9 cellular contexts compared by ENCODE assay signal in the genomic region with DNA sequence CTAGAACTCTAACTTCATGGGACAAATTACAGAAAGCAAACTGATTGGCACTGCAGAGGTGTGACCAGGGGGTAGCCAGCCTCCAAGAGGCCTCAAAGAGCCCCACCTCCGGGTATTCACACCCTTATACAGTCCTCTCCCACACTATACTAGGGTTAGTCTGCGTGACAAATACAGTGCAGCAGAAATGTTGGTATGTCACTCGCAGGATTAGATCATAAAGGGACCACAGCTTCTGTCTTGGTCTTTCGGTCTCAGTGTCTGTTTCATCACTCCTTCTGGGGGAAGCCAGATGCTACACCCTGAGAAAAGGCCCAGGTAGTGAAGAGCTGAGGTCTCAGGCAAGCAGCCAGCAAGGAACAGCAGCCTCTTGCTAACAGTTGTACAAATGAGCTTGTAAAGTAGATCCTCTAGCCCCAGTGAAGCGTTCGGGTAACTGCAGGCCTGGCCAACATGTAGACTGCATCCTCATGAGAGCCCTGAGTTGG.
DNase-seq lines count a peak whose midpoint lies in the region; ATAC-seq and TF ChIP-seq lines count a peak whose summit lies in the region.
"Had no signal": no experiment of that assay in that cellular context is flagged by ENCODE, and none has a peak within 500 bp of the region (broad histone marks: within the 10 kb centered on the region; RNA-seq: fewer than 3 reads in every experiment).

No MANE protein-coding gene starts in this region.

- no peak overlapping the region for H3K4me3 Mint-ChIP-seq in nephron progenitor cell

- no peaks in the 10 kb centered on the region for H3K4me1 ChIP-seq in BE2C
- peaks cover 32% of the 10 kb centered on the region for H3K4me1 ChIP-seq in PC-9 (replicated peaks; ENCODE audit: insufficient read depth)
- peaks cover 8% of the 10 kb centered on the region for H3K4me1 ChIP-seq in SJCRH30

- H3K27ac ChIP-seq in PC-9 (no peak overlapping the region), SJCRH30 (no peak overlapping the region)

- H3K9me3 ChIP-seq in BE2C (no peaks in the 10 kb centered on the region), PC-9 (ENCODE audit: insufficient read depth, low read depth) (no peaks in the 10 kb centered on the region), SJCRH30 (replicated peaks) (no peaks in the 10 kb centered on the region)

- no peaks in the 10 kb centered on the region for H3K79me2 ChIP-seq in PC-9 (ENCODE audit: low read depth)

- H3K4me1 Mint-ChIP-seq in nephron progenitor cell: peaks cover 11% of the 10 kb centered on the region

- H3K4me3 ChIP-seq in BE2C (ENCODE audit: low read depth, low read length) (no peak overlapping the region), PC-9 (no peak overlapping the region), SJCRH30 (no peak overlapping the region)

- peaks cover 29% of the 10 kb centered on the region for H3F3A ChIP-seq in PC-9 (ENCODE audit: insufficient read depth, low read depth)

- no TSS peak for BruUV-seq in PC-9 (replicated peaks; lab: Mats Ljungman, UMichigan)

- no peak overlapping the region for H3K4me2 ChIP-seq in PC-9

- TF ChIP-seq CTCF in nephron progenitor cell (IDR thresholded peaks at IDR 0.05) (no peak), BE2C (IDR thresholded peaks at IDR 0.05; ENCODE audit: low read depth, low read length) (no peak), PC-9 (conservative IDR thresholded peaks at IDR 0.05) (no peak)

- no peaks in the 10 kb centered on the region for H3K27me3 Mint-ChIP-seq in nephron progenitor cell (ENCODE audit: low read depth, poor library complexity)

- DNase-seq in nephron progenitor cell: no peak
- DNase-seq in NCI-H524 (lab: John Stamatoyannopoulos, UW): no peak
- DNase-seq in BE2C: no peak
- no peak for DNase-seq in PC-9
- DNase-seq in SJCRH30: no peak
- DNase-seq: NCI-H510A treated with DMSO at 0.1 percent for 48 hours had no signal

- CTCF ChIA-PET in PC-9 (lab: Charles Lee): no interaction called here

- H3K36me3 ChIP-seq in BE2C (peaks cover 7% of the 10 kb centered on the region), PC-9 (ENCODE audit: low read depth) (peaks cover 4% of the 10 kb centered on the region; the same call in 1 of the 2 replicates), SJCRH30 (peaks cover 32% of the 10 kb centered on the region)

- intact Hi-C loops in PC-9 (cut with micrococcal nuclease; ENCODE audit: unreplicated experiment): no loop called here

- H4K20me1 ChIP-seq in PC-9 (ENCODE audit: insufficient read depth): no peaks in the 10 kb centered on the region

- ATAC-seq in GM18498 (IDR thresholded peaks at IDR 0.05; ENCODE audit: unreplicated experiment) (peak; percentile 89), GM21381 (IDR thresholded peaks at IDR 0.05; ENCODE audit: unreplicated experiment) (peak; percentile 82), HG03432 (IDR thresholded peaks at IDR 0.05; ENCODE audit: unreplicated experiment) (peak; percentile 87)

- H3K27ac Mint-ChIP-seq in nephron progenitor cell: peak overlapping the region; percentile 64

- no peaks in the 10 kb centered on the region for H3K9me3 Mint-ChIP-seq in nephron progenitor cell

- H3K36me3 Mint-ChIP-seq in nephron progenitor cell (ENCODE audit: low read depth): peaks cover 52% of the 10 kb centered on the region

- POLR2A ChIA-PET in PC-9 (lab: Charles Lee; ENCODE audit: unreplicated experiment): interaction anchor here (0.6 kb wide), 1 partner anchor 17 kb away, joined by 8 read pairs; no protein-coding TSS in a partner anchor

- no peaks in the 10 kb centered on the region for H3K9me2 ChIP-seq in PC-9 (ENCODE audit: insufficient read depth)

- H2AFZ ChIP-seq in PC-9: no peak overlapping the region

- H3K27me3 ChIP-seq in BE2C (no peaks in the 10 kb centered on the region), PC-9 (ENCODE audit: insufficient read depth, low read depth) (no peaks in the 10 kb centered on the region), SJCRH30 (no peaks in the 10 kb centered on the region)
